Comparison of ENCODE assay signal across 1 cellular context in the genomic region with DNA sequence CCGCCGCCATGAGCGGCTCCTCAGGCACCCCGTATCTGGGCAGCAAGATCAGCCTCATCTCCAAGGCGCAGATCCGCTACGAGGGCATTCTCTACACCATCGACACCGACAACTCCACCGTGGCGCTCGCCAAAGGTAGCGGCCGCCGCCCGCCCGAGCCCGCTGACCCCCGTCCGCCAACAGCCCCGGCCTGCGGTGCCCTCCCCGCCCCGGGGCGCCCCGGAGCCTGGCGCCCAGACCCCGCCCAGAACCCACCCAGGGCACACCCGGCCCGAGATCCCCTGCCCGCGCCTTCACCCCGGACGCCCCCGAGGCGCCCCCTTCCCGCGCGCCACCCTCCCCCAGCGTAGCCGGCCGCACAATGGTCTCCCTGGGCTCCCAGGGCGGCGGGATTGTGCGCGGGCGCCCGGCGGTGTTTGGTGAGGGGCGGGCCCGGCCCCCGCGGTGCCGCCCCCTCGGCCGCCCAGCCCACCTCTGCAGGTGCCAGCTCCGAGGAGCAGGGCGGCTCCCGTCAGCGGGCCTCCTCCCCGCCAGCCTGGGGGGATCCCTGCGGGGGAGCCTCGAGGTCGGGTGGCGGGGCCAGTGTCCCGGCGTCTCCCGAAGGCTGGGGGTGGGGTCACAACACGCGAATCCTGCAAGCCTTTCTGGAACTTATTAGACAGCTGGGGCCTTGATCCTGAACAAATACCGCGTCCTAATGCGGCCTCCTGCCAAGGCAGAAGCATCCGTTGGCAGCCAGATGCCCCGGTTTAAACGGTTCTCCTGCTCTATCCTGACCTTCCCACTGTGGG.
TF ChIP-seq lines count a peak whose summit lies in the region.

No MANE protein-coding gene starts in this region.

TF ChIP-seq in endothelial cell of umbilical vein, 7 proteins besides CTCF, POLR2A, EP300 and RAD21:
- TF ChIP-seq, protein P1, sequence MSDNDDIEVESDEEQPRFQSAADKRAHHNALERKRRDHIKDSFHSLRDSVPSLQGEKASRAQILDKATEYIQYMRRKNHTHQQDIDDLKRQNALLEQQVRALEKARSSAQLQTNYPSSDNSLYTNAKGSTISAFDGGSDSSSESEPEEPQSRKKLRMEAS (IDR thresholded peaks at IDR 0.05; ENCODE audit: insufficient read depth, insufficient read length) = no peak
- TF ChIP-seq POLR2AphosphoS5 (IDR thresholded peaks at IDR 0.05; ENCODE audit: insufficient read depth, low read depth, low read length) (no peak), EZH2 (IDR thresholded peaks at IDR 0.05; ENCODE audit: borderline replicate concordance, low read depth, low read length, severe bottlenecking) (no peak), GATA2 (IDR thresholded peaks at IDR 0.05; ENCODE audit: insufficient read depth, insufficient read length, low read depth, low read length) (no peak), FOS (IDR thresholded peaks at IDR 0.05; ENCODE audit: borderline replicate concordance, insufficient read depth, low read length) (no peak), MYC (IDR thresholded peaks at IDR 0.05; ENCODE audit: low read depth, low read length) (no peak), JUN (IDR thresholded peaks at IDR 0.05; ENCODE audit: borderline replicate concordance, insufficient read depth, insufficient read length, low read depth) (no peak)
